In genomic region chr12:114409796-114410520, GRCh38 we compare ENCODE assay signal across 18 cellular contexts. TPM values are rescaled to one million over a fixed set of nuclear protein-coding genes. Genes with fewer than 3 reads are reported as not detected.
DNase-seq lines count a peak whose midpoint lies in the region; ATAC-seq and TF ChIP-seq lines count a peak whose summit lies in the region.
"Had no signal": no experiment of that assay in that cellular context is flagged by ENCODE, and none has a peak within 500 bp of the region (broad histone marks: within the 10 kb centered on the region; RNA-seq: fewer than 3 reads in every experiment).

No MANE protein-coding gene starts in this region.

- H3K9me3 ChIP-seq in right cardiac atrium (ENCODE audit: control insufficient read depth, low read length) (no peaks in the 10 kb centered on the region), smooth muscle cell (replicated peaks; ENCODE audit: low read depth) (no peaks in the 10 kb centered on the region)
- H3K9me3 ChIP-seq: A549, thyroid gland had no signal

- intact Hi-C loops in right cardiac atrium (cut with DNase I), result loop anchor here in 2 of 4 donors (5.0 kb wide), 1 partner anchor 32 kb away; no protein-coding TSS in a partner anchor

- no peak for ATAC-seq in right cardiac atrium
- ATAC-seq: A549, GM12878 had no signal

- H3K4me2 ChIP-seq in smooth muscle cell, result peak overlapping the region; percentile 83
- H3K4me2 ChIP-seq: A549 had no signal

- no peak overlapping the region for H3K9ac ChIP-seq in smooth muscle cell (ENCODE audit: low read depth)

- no peaks in the 10 kb centered on the region for H3K79me2 ChIP-seq in smooth muscle cell (ENCODE audit: low read depth)

- peak overlapping the region; percentile 85 for H2AFZ ChIP-seq in smooth muscle cell (ENCODE audit: low read depth)

- in situ Hi-C loops in G401 (cut with HindIII; ENCODE audit: low sequenced_read_pairs), result no loop called here

- no peaks in the 10 kb centered on the region for H3F3A ChIP-seq in smooth muscle cell (ENCODE audit: low read depth)

- no peaks in the 10 kb centered on the region for H3K4me1 ChIP-seq in right cardiac atrium (ENCODE audit: control insufficient read depth, insufficient read depth, low read length)
- peaks cover 8% of the 10 kb centered on the region for H3K4me1 ChIP-seq in smooth muscle cell (ENCODE audit: low read depth)
- H3K4me1 ChIP-seq: A549 had no signal

- no peaks in the 10 kb centered on the region for H3K9me3 Mint-ChIP-seq in T-helper 2 cell treated with Interferon-gamma antibody and Interleukin-4, amounts not matched to agents 5 μg/mL and 100 μg/mL, for 36 hours

- H3K4me3 ChIP-seq in WI38 (ENCODE audit: low read depth, low read length) (peak overlapping the region; percentile 91), right cardiac atrium (ENCODE audit: low read length) (peak overlapping the region; percentile 83), smooth muscle cell (peak overlapping the region; percentile 46)
- H3K4me3 ChIP-seq: A549, GM12878 had no signal

- H3K27me3 Mint-ChIP-seq in T-helper 2 cell treated with Interferon-gamma antibody and Interleukin-4, amounts not matched to agents 5 μg/mL and 100 μg/mL, for 36 hours (ENCODE audit: low read depth), result peaks cover 93% of the 10 kb centered on the region

- peak overlapping the region; percentile 91 for H3K27ac ChIP-seq in right cardiac atrium (ENCODE audit: low read length)
- no peak overlapping the region for H3K27ac ChIP-seq in smooth muscle cell (ENCODE audit: low read depth)
- H3K27ac ChIP-seq: A549, thyroid gland had no signal

- peak overlapping the region; percentile 8 for H3K4me3 Mint-ChIP-seq in T-helper 2 cell treated with Interferon-gamma antibody and Interleukin-4, amounts not matched to agents 5 μg/mL and 100 μg/mL, for 36 hours

- H3K27me3 ChIP-seq in right cardiac atrium (ENCODE audit: control insufficient read depth, insufficient read depth) (no peaks in the 10 kb centered on the region), smooth muscle cell (ENCODE audit: low read depth) (peaks cover 100% of the 10 kb centered on the region)

- WGBS in right cardiac atrium, result 15% methylated on average over 16 of the region's 16 CpGs
- 4% methylated on average over 16 of the region's 16 CpGs for WGBS in smooth muscle cell (ENCODE audit: low lambda C conversion rate)

- H4K20me1 ChIP-seq in smooth muscle cell (ENCODE audit: low read depth), result no peaks in the 10 kb centered on the region

- H3K27ac Mint-ChIP-seq in T-helper 2 cell treated with Interferon-gamma antibody and Interleukin-4, amounts not matched to agents 5 μg/mL and 100 μg/mL, for 36 hours, result peak overlapping the region; percentile 64

- H3K4me1 Mint-ChIP-seq in T-helper 2 cell treated with Interferon-gamma antibody and Interleukin-4, amounts not matched to agents 5 μg/mL and 100 μg/mL, for 36 hours (ENCODE audit: low read depth), result no peaks in the 10 kb centered on the region

- no peak for DNase-seq in T-helper 2 cell treated with Interferon-gamma antibody and Interleukin-4, amounts not matched to agents 5 μg/mL and 100 μg/mL, for 36 hours (ENCODE audit: low spot score)
- DNase-seq in T-helper 2 cell (no peak), right cardiac atrium (no peak), smooth muscle cell (lab: John Stamatoyannopoulos, UW; ENCODE audit: unreplicated experiment) (no peak), amniotic stem cell (lab: John Stamatoyannopoulos, UW) (no peak), GM19240 (ENCODE audit: insufficient read length, low spot score) (no peak), G401 (ENCODE audit: low spot score) (no peak)
- DNase-seq: activated effector memory CD4-positive, alpha-beta T cell treated with anti-CD3 and anti-CD28 coated beads, Interleukin-2, amount 50 U/mL, for 16 hours; cortex of kidney; DMS153; head of caudate nucleus; NCI-H1105 treated with DMSO at 0.1 percent for 48 hours; NCI-H82; thyroid gland had no signal

- no peak for TF ChIP-seq CTCF in WI38 (IDR thresholded peaks at IDR 0.05; ENCODE audit: low read depth, low read length)
- TF ChIP-seq CTCF in smooth muscle cell (IDR thresholded peaks at IDR 0.05; ENCODE audit: borderline replicate concordance, insufficient read depth, poor library complexity, severe bottlenecking), result no peak

- peaks cover 1% of the 10 kb centered on the region for H3K36me3 Mint-ChIP-seq in T-helper 2 cell treated with Interferon-gamma antibody and Interleukin-4, amounts not matched to agents 5 μg/mL and 100 μg/mL, for 36 hours (ENCODE audit: low read depth)

- H3K36me3 ChIP-seq in smooth muscle cell (ENCODE audit: low read depth), result no peaks in the 10 kb centered on the region
- H3K36me3 ChIP-seq: thyroid gland had no signal

RNA-seq across cellular contexts. Expression of gene TBX5, which starts 4.0 kb away (rescaled TPM):
- total RNA-seq in right cardiac atrium, result 100 to 1,000 TPM; 181 to 275 (median 191) TPM
- 97.3 TPM for polyA plus RNA-seq in right cardiac atrium
- total RNA-seq in smooth muscle cell, result not detected in 2 replicates
- polyA plus RNA-seq in smooth muscle cell, result 0.05 TPM in 1 of 2 replicates, not detected in the other
- not detected in 2 replicates for total RNA-seq in G401 (2014; rRNA removed; shearing (Covaris generic))
- total RNA-seq: GM12878, H4 had no signal
- polyA plus RNA-seq: A549 had no signal

Comparison
In these comparisons a context has a peak if more than half of its experiments do, and no peak if none do; other contexts are left out.
1. RNA of gene TBX5, which starts 4.0 kb away (total RNA-seq): 181 to 275 TPM in right cardiac atrium; not detected in smooth muscle cell and not detected in G401; every median in the first group is over 100 times any median in the second.
2. Peak in every context shown above with its lines, with median percentiles within 50 percentile points of each other: H3K4me3 ChIP-seq.